In the genomic region with DNA sequence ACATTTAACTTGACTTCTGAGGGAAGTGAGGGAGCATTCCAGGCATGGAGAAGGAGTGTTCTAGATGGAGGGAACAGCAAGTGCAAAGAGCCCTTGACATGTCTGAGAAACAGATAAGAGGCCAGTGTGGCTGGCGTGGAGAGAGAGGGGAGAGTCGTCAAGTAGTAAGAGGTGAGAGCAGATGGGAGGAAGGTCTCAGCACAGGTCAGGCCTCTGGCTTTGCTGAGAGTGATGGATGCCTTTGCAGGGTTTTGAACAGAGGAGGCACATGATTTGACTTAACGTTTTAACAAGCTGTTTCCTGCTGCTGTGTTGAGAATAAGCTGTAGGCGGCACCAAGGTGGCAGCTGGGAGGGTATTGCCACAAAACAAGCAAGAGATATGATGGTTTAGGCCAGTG, we compare ENCODE assay signal across 9 cellular contexts.
DNase-seq lines count a peak whose midpoint lies in the region; ATAC-seq and TF ChIP-seq lines count a peak whose summit lies in the region.
"Had no signal": no experiment of that assay in that cellular context is flagged by ENCODE, and none has a peak within 500 bp of the region (broad histone marks: within the 10 kb centered on the region; RNA-seq: fewer than 3 reads in every experiment).

No MANE protein-coding gene starts in this region.

- no peak overlapping the region for H4K8ac ChIP-seq in neuronal stem cell (ENCODE audit: low read depth, low read length)

- no peak overlapping the region for H2AK5ac ChIP-seq in neuronal stem cell (ENCODE audit: low read depth, low read length)

- no peak overlapping the region for H2BK15ac ChIP-seq in neuronal stem cell (ENCODE audit: low read length)

- H3K4me2 ChIP-seq in neuronal stem cell (ENCODE audit: insufficient read depth, low read length, poor library complexity, severe bottlenecking), result no peak overlapping the region

- H3K14ac ChIP-seq in neuronal stem cell (ENCODE audit: low read length), result no peak overlapping the region

- no peak overlapping the region for H3K9ac ChIP-seq in colonic mucosa (ENCODE audit: low read depth in 2 of 2, low read length in 2 of 2)
- no peak overlapping the region for H3K9ac ChIP-seq in neuronal stem cell (ENCODE audit: low read depth, low read length, poor library complexity)

- ATAC-seq in HG03196 (IDR thresholded peaks at IDR 0.05; ENCODE audit: unreplicated experiment) (no peak), GM21390 (IDR thresholded peaks at IDR 0.05; ENCODE audit: unreplicated experiment) (no peak)

- H3K18ac ChIP-seq in neuronal stem cell (ENCODE audit: low read length), result no peak overlapping the region

- no peak overlapping the region for H2BK5ac ChIP-seq in neuronal stem cell (ENCODE audit: low read length)

- intact Hi-C loops in colonic mucosa (cut with DNase I), result no loop called here

- H2BK120ac ChIP-seq in neuronal stem cell (ENCODE audit: low read depth, low read length), result no peak overlapping the region

- H3K9me3 ChIP-seq in MG63 (peaks cover 8% of the 10 kb centered on the region), colonic mucosa (no peaks in the 10 kb centered on the region), neuronal stem cell (replicated peaks in 1 of 2; ENCODE audit: control insufficient read depth in 2 of 2, insufficient read depth in 1 of 2, low read depth in 1 of 2, low read length in 2 of 2) (peaks cover 5 to 10% of the 10 kb centered on the region in 2 donors)

- H3K36me3 ChIP-seq in MG63 (no peaks in the 10 kb centered on the region), colonic mucosa (no peaks in the 10 kb centered on the region), neuronal stem cell (replicated peaks in 1 of 2; ENCODE audit: control insufficient read depth in 2 of 2, insufficient read depth in 2 of 2, low read length in 2 of 2) (no peaks in the 10 kb centered on the region)
- H3K36me3 ChIP-seq: brain microvascular endothelial cell had no signal

- in situ Hi-C loops in Caki2 (cut with HindIII; ENCODE audit: low pct_unique_long_range_greater_than_20kb, low sequenced_read_pairs), result no loop called here

- H3K4me3 ChIP-seq in MG63, result no peak overlapping the region
- no peak overlapping the region for H3K4me3 ChIP-seq in colonic mucosa
- H3K4me3 ChIP-seq in neuronal stem cell (ENCODE audit: low read length in 2 of 2), result no peak overlapping the region

- H3K27me3 ChIP-seq in MG63 (no peaks in the 10 kb centered on the region), colonic mucosa (no peaks in the 10 kb centered on the region), neuronal stem cell (ENCODE audit: control insufficient read depth in 3 of 3, insufficient read depth in 3 of 3, low read depth in 1 of 3, low read length in 3 of 3) (no peaks in the 10 kb centered on the region)
- H3K27me3 ChIP-seq: brain microvascular endothelial cell had no signal

- H3K4ac ChIP-seq in neuronal stem cell (ENCODE audit: low read length), result no peak overlapping the region

- TF ChIP-seq CTCF in colonic mucosa (IDR thresholded peaks at IDR 0.05), result no peak

- H4K91ac ChIP-seq in neuronal stem cell (ENCODE audit: low read depth, low read length, poor library complexity), result no peak overlapping the region

- H2AFZ ChIP-seq in neuronal stem cell (ENCODE audit: low read length), result no peak overlapping the region

- no peaks in the 10 kb centered on the region for H3K79me1 ChIP-seq in neuronal stem cell (ENCODE audit: low read depth, low read length)

- DNase-seq in Caki2 (ENCODE audit: low read depth), result peak; percentile 79
- DNase-seq in MG63, result peak; percentile 36
- no peak for DNase-seq in colonic mucosa
- no peak for DNase-seq in neuronal stem cell (ENCODE audit: low spot score)
- no peak for DNase-seq in SK-N-DZ (ENCODE audit: low spot score)
- DNase-seq in activated T-cell treated with anti-CD3 and anti-CD28 coated beads, Interleukin-2, amount 50 U/mL, for 1 hour, result no peak

- H3K27ac ChIP-seq in colonic mucosa, result peak overlapping the region; percentile 7
- peak overlapping the region; percentile 25 for H3K27ac ChIP-seq in neuronal stem cell (replicated peaks; ENCODE audit: low read length)
- H3K27ac ChIP-seq: brain microvascular endothelial cell had no signal

- no peak overlapping the region for H3K23ac ChIP-seq in neuronal stem cell (ENCODE audit: low read depth, low read length, poor library complexity)

- WGBS in neuronal stem cell (ENCODE audit: extremely low coverage in 2 of 2, insufficient read length in 2 of 2, insufficient replicate concordance in 1 of 2), 2 donors, result no CpG with 5 or more reads among the region's 4 CpGs

- H3K4me1 ChIP-seq in colonic mucosa, result no peaks in the 10 kb centered on the region
- H3K4me1 ChIP-seq in neuronal stem cell (ENCODE audit: control insufficient read depth in 2 of 2, insufficient read depth in 1 of 2, low read depth in 1 of 2, low read length in 2 of 2), result peaks cover 8 to 19% of the 10 kb centered on the region in 2 donors

- no peak overlapping the region for H2BK12ac ChIP-seq in neuronal stem cell (ENCODE audit: low read length)

Comparison
In these comparisons a context has a peak if more than half of its experiments do, and no peak if none do; other contexts are left out.
1. DNase-seq: peak in Caki2 (single experiment) and MG63 (single experiment); none in colonic mucosa (single experiment), neuronal stem cell (single experiment), SK-N-DZ (single experiment) and activated T-cell treated with anti-CD3 and anti-CD28 coated beads, Interleukin-2, amount 50 U/mL, for 1 hour (single experiment).